In genomic region chr14:92737206-92737605, GRCh38 we compare ENCODE assay signal across 19 cellular contexts. TPM values are rescaled to one million over a fixed set of nuclear protein-coding genes. Genes with fewer than 3 reads are reported as not detected.
DNase-seq lines count a peak whose midpoint lies in the region; ATAC-seq, FAIRE-seq and TF ChIP-seq lines count a peak whose summit lies in the region.
"Had no signal": no experiment of that assay in that cellular context is flagged by ENCODE, and none has a peak within 500 bp of the region (broad histone marks: within the 10 kb centered on the region; RNA-seq: fewer than 3 reads in every experiment).

No MANE protein-coding gene starts in this region.

- H3K36me3 ChIP-seq in uterus = no peaks in the 10 kb centered on the region

- no peak for FAIRE-seq in A549 (lab: Jason Lieb, UNC)
- peak; percentile 86 for FAIRE-seq in GM12892 (lab: Jason Lieb, UNC)

- ATAC-seq in A549 (no peak), T-helper 17 cell (peak; percentile 80), memory B cell (ENCODE audit: low read depth) (peak; percentile 56)

- H3K4me1 ChIP-seq in A549 (peaks cover 12% of the 10 kb centered on the region), uterus (no peaks in the 10 kb centered on the region)

- in situ Hi-C loops in GM13976 (cut with MboI; ENCODE audit: low sequenced_read_pairs, unreplicated experiment) = no loop called here

- H3K27ac Mint-ChIP-seq in T-helper 17 cell = peak overlapping the region; percentile 90
- peak overlapping the region; percentile 13 for H3K27ac Mint-ChIP-seq in memory B cell
- H3K27ac Mint-ChIP-seq in glutamatergic neuron (ENCODE audit: unreplicated experiment) = no peak overlapping the region

- H3K27me3 ChIP-seq in uterus = no peaks in the 10 kb centered on the region
- H3K27me3 ChIP-seq: tibial artery had no signal

- H3K4me1 Mint-ChIP-seq in T-helper 17 cell (peaks cover 6% of the 10 kb centered on the region), memory B cell (peaks cover 13% of the 10 kb centered on the region), glutamatergic neuron (ENCODE audit: low read depth, unreplicated experiment) (no peaks in the 10 kb centered on the region)

- 75% methylated on average over 4 of the region's 4 CpGs for WGBS in A549 (ENCODE audit: missing lambda C conversion rate)

- H3K27me3 Mint-ChIP-seq in T-helper 17 cell = no peaks in the 10 kb centered on the region
- H3K27me3 Mint-ChIP-seq in memory B cell = no peaks in the 10 kb centered on the region
- peaks cover 2% of the 10 kb centered on the region for H3K27me3 Mint-ChIP-seq in glutamatergic neuron (ENCODE audit: unreplicated experiment)

- 0 out of 3 replicates have a peak overlapping the region, but pooled peaks have one; percentile 14 for H3K4me2 ChIP-seq in A549

- no peak for TF ChIP-seq POLR2A in A549 (IDR thresholded peaks at IDR 0.05; ENCODE audit: low read length)
- TF ChIP-seq POLR2A in GM12892 (IDR thresholded peaks at IDR 0.05; ENCODE audit: low read depth, low read length) = no peak
- no peak for TF ChIP-seq POLR2A in uterus (IDR thresholded peaks at IDR 0.05)

- DNase-seq in A549 (ENCODE audit: low read depth in 1 of 2, low spot score in 1 of 2) (no peak), GM12892 (ENCODE audit: insufficient read length) (no peak), T-helper 17 cell (no peak), memory B cell (ENCODE audit: low spot score in 2 of 2) (no peak), uterus (no peak), GM13976 (ENCODE audit: low spot score) (no peak), glutamatergic neuron (no peak), posterior vena cava (ENCODE audit: low spot score) (no peak)
- DNase-seq: activated effector memory CD4-positive, alpha-beta T cell treated with anti-CD3 and anti-CD28 coated beads, Interleukin-2, amount 50 U/mL, for 16 hours; DND-41; effector CD8-positive, alpha-beta T cell; H7; hypothalamus; NCI-H1105 treated with DMSO at 0.1 percent for 48 hours; nephron progenitor cell; NK-92 treated with Interleukin-12 subunit alpha and Interleukin-12 subunit beta, amount 100 ng/mL, for 24 hours; SHP77; tibial artery had no signal

- peaks cover 2% of the 10 kb centered on the region for H3K36me3 Mint-ChIP-seq in T-helper 17 cell (ENCODE audit: low read depth)
- H3K36me3 Mint-ChIP-seq in memory B cell = peaks cover 2% of the 10 kb centered on the region
- peaks cover 1% of the 10 kb centered on the region for H3K36me3 Mint-ChIP-seq in glutamatergic neuron (ENCODE audit: unreplicated experiment)

- POLR2A ChIA-PET in A549 (lab: Yijun Ruan, JAX) = interaction anchor here (2.1 kb wide), 1 partner anchor 11 kb away, joined by 8 read pairs; the partner anchor contains the start of gene LGMN

- intact Hi-C loops in uterus (cut with DNase I; ENCODE audit: low total_unique reads) (no loop called here), posterior vena cava (cut with DNase I) (no loop called here)

- CTCF ChIA-PET in A549 (lab: Yijun Ruan, JAX) = no interaction called here

- H3K4me3 ChIP-seq in A549 (no peak overlapping the region), uterus (no peak overlapping the region)
- H3K4me3 ChIP-seq: tibial artery had no signal

- H3K27ac ChIP-seq in A549 = no peak overlapping the region
- H3K27ac ChIP-seq in uterus = no peak overlapping the region
- H3K27ac ChIP-seq: tibial artery had no signal

- H3K9me3 Mint-ChIP-seq in memory B cell (no peaks in the 10 kb centered on the region), glutamatergic neuron (ENCODE audit: unreplicated experiment) (no peaks in the 10 kb centered on the region)
- H3K9me3 Mint-ChIP-seq: IgD-negative memory B cell had no signal

- H3K9me3 ChIP-seq in A549 (no peaks in the 10 kb centered on the region), T-helper 17 cell (ENCODE audit: control insufficient read depth, low read length, poor library complexity, severe bottlenecking) (no peaks in the 10 kb centered on the region), uterus (no peaks in the 10 kb centered on the region)
- H3K9me3 ChIP-seq: tibial artery had no signal

- no peak for TF ChIP-seq CTCF in A549 (IDR thresholded peaks at IDR 0.05)
- TF ChIP-seq CTCF in uterus (IDR thresholded peaks at IDR 0.05) = no peak
- TF ChIP-seq CTCF in GM13976 (IDR thresholded peaks at IDR 0.05; ENCODE audit: borderline replicate concordance, control extremely low read depth, extremely low read depth, insufficient read depth, missing control alignments) = no peak
- TF ChIP-seq CTCF in glutamatergic neuron (IDR thresholded peaks at IDR 0.05; ENCODE audit: partially characterized antibody, unreplicated experiment) = no peak

- TF ChIP-seq EP300 in A549 (IDR thresholded peaks at IDR 0.05) = no peak

- TF ChIP-seq RAD21 in A549 (conservative IDR thresholded peaks at IDR 0.05 in 1 of 2, IDR thresholded peaks at IDR 0.05 in 1 of 2) = no peak

- H3K4me3 Mint-ChIP-seq in T-helper 17 cell (peak overlapping the region; percentile 77), memory B cell (no peak overlapping the region), glutamatergic neuron (ENCODE audit: unreplicated experiment) (no peak overlapping the region)
- H3K4me3 Mint-ChIP-seq: nephron progenitor cell had no signal

TF ChIP-seq in A549, 52 proteins besides CTCF, POLR2A, EP300 and RAD21:
- no peak for TF ChIP-seq ZNF302 (CRISPR knock-in tag; IDR thresholded peaks at IDR 0.05)
- no peak for TF ChIP-seq POLR2AphosphoS2 (conservative IDR thresholded peaks at IDR 0.05; ENCODE audit: low read length)
- no peak for TF ChIP-seq KDM1A (IDR thresholded peaks at IDR 0.05; ENCODE audit: low read depth)
- TF ChIP-seq BCL3 (IDR thresholded peaks at IDR 0.05) = no peak
TF ChIP-seq in A549: peak in this region for 0.

RNA-seq across cellular contexts. Expression of gene LGMN, which starts 11.2 kb away (rescaled TPM):
- polyA plus RNA-seq in A549 (2011; rRNA removed) (106 and 136 TPM in 2 replicates), A549 (2017; fragmentation: RNase III; extraction: RNeasy Plus Mini Kit Qiagen cat#74134 plus additional on column Dnase treatment) (59.6 to 70.4 TPM (median 66.2 TPM) in 3 replicates)
- polyA plus RNA-seq in A549 (2012; cell fraction: cytosol; rRNA removed) = 65.2 and 65.4 TPM in 2 replicates
- 140 TPM in 2 replicates for polyA plus RNA-seq in A549 (2012; cell fraction: nucleus; rRNA removed)
- polyA minus RNA-seq in A549 (2011; rRNA and poly(A)+ RNA removed) = 65.5 and 79.0 TPM in 2 replicates
- 265 TPM for polyA plus RNA-seq in GM12892 (2012; ENCODE audit: missing spikeins)
- total RNA-seq in T-helper 17 cell (1 to 10 TPM; 5.2 to 8.3 TPM), uterus (10 to 100 TPM; 13.6 to 91.4 (median 69.1) TPM), glutamatergic neuron (ENCODE audit: unreplicated experiment) (36.9 TPM), posterior vena cava (100 to 1,000 TPM in 1 of 2 donors, 10 to 100 TPM in 1; 71.1 to 105 TPM)

RNA-seq across cellular contexts. Expression of gene GOLGA5, which starts 56.9 kb away (rescaled TPM):
- 49.5 and 53.8 TPM in 2 replicates for polyA plus RNA-seq in A549 (2011; rRNA removed)
- polyA plus RNA-seq in A549 (2012; cell fraction: cytosol; rRNA removed) = 13.0 and 13.1 TPM in 2 replicates
- polyA plus RNA-seq in A549 (2012; cell fraction: nucleus; rRNA removed) = 4.0 and 4.8 TPM in 2 replicates
- 27.4 to 34.0 TPM (median 31.9 TPM) in 3 replicates for polyA plus RNA-seq in A549 (2017; fragmentation: RNase III; extraction: RNeasy Plus Mini Kit Qiagen cat#74134 plus additional on column Dnase treatment)
- polyA minus RNA-seq in A549 (2011; rRNA and poly(A)+ RNA removed) = 12.2 and 14.2 TPM in 2 replicates
- polyA plus RNA-seq in GM12892 (2012; ENCODE audit: missing spikeins) = 19.8 TPM
- total RNA-seq in T-helper 17 cell = 10 to 100 TPM; 12.0 to 12.4 TPM
- 10 to 100 TPM; 30.3 to 63.0 (median 46.6) TPM for total RNA-seq in uterus
- total RNA-seq in glutamatergic neuron (ENCODE audit: unreplicated experiment) = 28.2 TPM
- total RNA-seq in posterior vena cava = 10 to 100 TPM; 39.4 to 42.9 TPM

Comparison
In these comparisons a context has a peak if more than half of its experiments do, and no peak if none do; other contexts are left out.
1. ATAC-seq: peak in T-helper 17 cell (single experiment) and memory B cell (single experiment); none in A549 (0 of 2).